Comparison of ENCODE assay signal across 12 cellular contexts in genomic region chr14:92254786-92255185, GRCh38.
DNase-seq lines count a peak whose midpoint lies in the region; FAIRE-seq and TF ChIP-seq lines count a peak whose summit lies in the region.
"Had no signal": no experiment of that assay in that cellular context is flagged by ENCODE, and none has a peak within 500 bp of the region (broad histone marks: within the 10 kb centered on the region; RNA-seq: fewer than 3 reads in every experiment).

No MANE protein-coding gene starts in this region.

- no peaks in the 10 kb centered on the region for H3K9me3 ChIP-seq in WERI-Rb-1 (ENCODE audit: severe bottlenecking)
- no peaks in the 10 kb centered on the region for H3K9me3 ChIP-seq in cardiac muscle cell (ENCODE audit: low read depth)
- no peaks in the 10 kb centered on the region for H3K9me3 ChIP-seq in neuron (ENCODE audit: low read length)
- H3K9me3 ChIP-seq: SJCRH30 had no signal

- no peak for TF ChIP-seq CTCF in AG10803 (conservative IDR thresholded peaks at IDR 0.05; ENCODE audit: low read length)
- peak; percentile 19; the same call in 1 of the 2 replicates for TF ChIP-seq CTCF in WERI-Rb-1 (IDR thresholded peaks at IDR 0.05; ENCODE audit: low read depth, low read length)
- TF ChIP-seq CTCF in cardiac muscle cell (IDR thresholded peaks at IDR 0.05; ENCODE audit: low read depth, low read length): no peak
- TF ChIP-seq CTCF in D721Med (IDR thresholded peaks at IDR 0.05; ENCODE audit: insufficient read depth, missing control alignments): no peak

- H2AFZ ChIP-seq in neuron (ENCODE audit: low read depth, low read length): peak overlapping the region; percentile 22

- no peak overlapping the region for H3K4me3 ChIP-seq in AG10803 (ENCODE audit: low read length)
- no peak overlapping the region for H3K4me3 ChIP-seq in WERI-Rb-1 (ENCODE audit: low read depth, low read length)
- no peak overlapping the region for H3K4me3 ChIP-seq in cardiac muscle cell
- no peak overlapping the region for H3K4me3 ChIP-seq in neuron (ENCODE audit: low read length)
- H3K4me3 ChIP-seq: SJCRH30 had no signal

- H3K27ac ChIP-seq in WERI-Rb-1 (no peak overlapping the region), cardiac muscle cell (no peak overlapping the region)
- H3K27ac ChIP-seq: SJCRH30 had no signal

- H3K27me3 ChIP-seq in WERI-Rb-1 (ENCODE audit: insufficient read depth, low read depth, severe bottlenecking): no peaks in the 10 kb centered on the region
- peaks cover 60% of the 10 kb centered on the region for H3K27me3 ChIP-seq in cardiac muscle cell
- H3K27me3 ChIP-seq in neuron (ENCODE audit: insufficient read depth, low read length): peaks cover 28% of the 10 kb centered on the region
- H3K27me3 ChIP-seq: SJCRH30 had no signal

- no peaks in the 10 kb centered on the region for H3K36me3 ChIP-seq in WERI-Rb-1
- no peaks in the 10 kb centered on the region for H3K36me3 ChIP-seq in cardiac muscle cell
- no peaks in the 10 kb centered on the region for H3K36me3 ChIP-seq in neuron (ENCODE audit: insufficient read depth, low read length)
- H3K36me3 ChIP-seq: SJCRH30 had no signal

- no peak for FAIRE-seq in D721Med (lab: Jason Lieb, UNC)

- peak; percentile 14 for DNase-seq in AG10803 (ENCODE audit: low read depth)
- DNase-seq in WERI-Rb-1: peak; percentile 72
- DNase-seq in cardiac muscle cell (ENCODE audit: low read depth in 1 of 2, low spot score in 1 of 2): peak; percentile 18 to 61
- DNase-seq in D721Med (ENCODE audit: insufficient read length, low spot score): no peak
- no peak for DNase-seq in NCI-H446 (lab: John Stamatoyannopoulos, UW)
- no peak for DNase-seq in stimulated activated CD4-positive, alpha-beta T cell treated with anti-CD3 and anti-CD28 coated beads, Interleukin-2, amount 100 ng/mL, for 48 hours
- DNase-seq in RKO (ENCODE audit: low spot score): no peak
- DNase-seq: activated T-cell treated with anti-CD3 and anti-CD28 coated beads, Interleukin-2, amount 50 U/mL, for 1 hour; CD8-positive, alpha-beta T cell; NCI-H1105; SJCRH30 had no signal

- no peaks in the 10 kb centered on the region for H3K4me1 ChIP-seq in cardiac muscle cell (ENCODE audit: low read depth)
- H3K4me1 ChIP-seq in neuron (ENCODE audit: insufficient read depth, low read length): peaks cover 26% of the 10 kb centered on the region
- H3K4me1 ChIP-seq: SJCRH30 had no signal

Comparison
In these comparisons a context has a peak if more than half of its experiments do, and no peak if none do; other contexts are left out.
1. DNase-seq: peak in AG10803 (single experiment), WERI-Rb-1 (single experiment) and cardiac muscle cell (2 of 2); none in D721Med (single experiment), NCI-H446 (0 of 2), stimulated activated CD4-positive, alpha-beta T cell treated with anti-CD3 and anti-CD28 coated beads, Interleukin-2, amount 100 ng/mL, for 48 hours (0 of 2) and RKO (single experiment).